Comparison of ENCODE assay signal across 22 cellular contexts in genomic region chr6:44842616-44843015, GRCh38.
A peak's percentile ranks its signal among the peaks of the same experiment; 100 is the strongest.
DNase-seq lines count a peak whose midpoint lies in the region; ATAC-seq, FAIRE-seq and TF ChIP-seq lines count a peak whose summit lies in the region.
"Had no signal": no experiment of that assay in that cellular context is flagged by ENCODE, and none has a peak within 500 bp of the region (broad histone marks: within the 10 kb centered on the region; RNA-seq: fewer than 3 reads in every experiment).

No MANE protein-coding gene starts in this region.

- intact Hi-C loops in left lung (cut with DNase I): no loop called here

- TF ChIP-seq EP300 in SK-N-SH (IDR thresholded peaks at IDR 0.05; ENCODE audit: borderline replicate concordance in 1 of 2, low read depth in 1 of 2, low read length in 1 of 2): no peak

- no peak overlapping the region for H3K4me3 ChIP-seq in SK-N-SH (ENCODE audit: low read depth in 2 of 2, low read length in 1 of 2)
- H3K4me3 ChIP-seq in bronchial epithelial cell (ENCODE audit: low read depth, low read length): no peak overlapping the region
- H3K4me3 ChIP-seq in left lung: no peak overlapping the region
- H3K4me3 ChIP-seq: BLaER1, HAP-1 had no signal

- H4K20me1 ChIP-seq in SK-N-SH (ENCODE audit: insufficient read depth): no peaks in the 10 kb centered on the region
- H4K20me1 ChIP-seq: BLaER1 had no signal

- FAIRE-seq in bronchial epithelial cell (lab: Jason Lieb, UNC): no peak
- FAIRE-seq: G401.6, GM12891, GM19239 had no signal

- no peaks in the 10 kb centered on the region for H3K9me2 ChIP-seq in SK-N-SH

- no peaks in the 10 kb centered on the region for H3K79me2 ChIP-seq in SK-N-SH (ENCODE audit: insufficient read depth)

- POLR2A ChIA-PET in SK-N-SH (lab: Yijun Ruan, JAX): no interaction called here

- no peak overlapping the region for H2AFZ ChIP-seq in SK-N-SH (ENCODE audit: low read depth)

- ATAC-seq in SK-N-SH treated with all-trans-retinoic acid at 6 μM for 48 hours (no peak), left lung (no peak)
- ATAC-seq: CD8-positive, alpha-beta T cell had no signal

- H3K36me3 ChIP-seq in SK-N-SH (replicated peaks in 1 of 2; ENCODE audit: control insufficient read depth in 1 of 2, insufficient read depth in 2 of 2, low read length in 1 of 2): no peaks in the 10 kb centered on the region
- no peaks in the 10 kb centered on the region for H3K36me3 ChIP-seq in bronchial epithelial cell (ENCODE audit: control insufficient read depth, insufficient read depth, low read length)
- no peaks in the 10 kb centered on the region for H3K36me3 ChIP-seq in left lung
- H3K36me3 ChIP-seq: BLaER1, HAP-1 had no signal

- H3K27ac ChIP-seq in SK-N-SH (ENCODE audit: low read depth in 2 of 2, low read length in 1 of 2) (no peak overlapping the region), left lung (no peak overlapping the region)
- H3K27ac ChIP-seq: 22Rv1, BLaER1, HL-60 had no signal

- no peak for DNase-seq in SK-N-SH
- DNase-seq in RKO (ENCODE audit: low spot score): peak; percentile 4
- DNase-seq in bronchial epithelial cell (ENCODE audit: low read depth): peak; percentile 7
- DNase-seq in foreskin melanocyte: peak; percentile 75
- no peak for DNase-seq in NCI-H1048 (lab: John Stamatoyannopoulos, UW)
- DNase-seq in left lung: no peak
- DNase-seq in NCI-H1105 treated with DMSO at 0.1 percent for 48 hours (lab: John Stamatoyannopoulos, UW): no peak
- DNase-seq: CD8-positive, alpha-beta T cell; COR-L47; DMS 273 treated with DMSO at 0.1 percent for 48 hours; DMS53; DND-41; EL; IMR-90 had no signal

- no peaks in the 10 kb centered on the region for H3K9me3 ChIP-seq in SK-N-SH
- no peaks in the 10 kb centered on the region for H3K9me3 ChIP-seq in left lung
- H3K9me3 ChIP-seq: BLaER1, HAP-1 had no signal

- WGBS in SK-N-SH (ENCODE audit: low lambda C conversion rate): 75% methylated on average over 3 of the region's 3 CpGs

- no peak for TF ChIP-seq RAD21 in SK-N-SH (IDR thresholded peaks at IDR 0.05; ENCODE audit: low read length)

- H3K9ac ChIP-seq in SK-N-SH: no peak overlapping the region
- H3K9ac ChIP-seq: BLaER1 had no signal

- H3K27me3 ChIP-seq in SK-N-SH (ENCODE audit: insufficient read depth): no peaks in the 10 kb centered on the region
- H3K27me3 ChIP-seq in bronchial epithelial cell (ENCODE audit: control insufficient read depth, insufficient read depth, low read length): no peaks in the 10 kb centered on the region
- H3K27me3 ChIP-seq in left lung: no peaks in the 10 kb centered on the region
- H3K27me3 ChIP-seq: BLaER1 had no signal

- H3K4me1 ChIP-seq in SK-N-SH (ENCODE audit: control insufficient read depth in 1 of 2, insufficient read depth in 2 of 2, low read depth in 1 of 2, low read length in 1 of 2) (no peaks in the 10 kb centered on the region), left lung (no peaks in the 10 kb centered on the region)
- H3K4me1 ChIP-seq: BLaER1, HAP-1 had no signal

- TF ChIP-seq CTCF in SK-N-SH (IDR thresholded peaks at IDR 0.05) (no peak), bronchial epithelial cell (IDR thresholded peaks at IDR 0.05; ENCODE audit: insufficient read depth, low read length, severe bottlenecking) (no peak), left lung (IDR thresholded peaks at IDR 0.05) (no peak)

- no peak overlapping the region for H3K4me2 ChIP-seq in SK-N-SH
- H3K4me2 ChIP-seq: BLaER1 had no signal

- H3F3A ChIP-seq in SK-N-SH (replicated peaks; ENCODE audit: insufficient read depth): no peaks in the 10 kb centered on the region

- CTCF ChIA-PET in SK-N-SH (lab: Yijun Ruan, JAX): no interaction called here

TF ChIP-seq in SK-N-SH treated with all-trans-retinoic acid at 6 μM for 48 hours, 23 proteins besides CTCF, POLR2A, EP300 and RAD21:
- peak; percentile 63; the same call in 1 of the 2 replicates for TF ChIP-seq ISL1 (CRISPR knock-in tag; IDR thresholded peaks at IDR 0.05)
- TF ChIP-seq, protein P1, sequence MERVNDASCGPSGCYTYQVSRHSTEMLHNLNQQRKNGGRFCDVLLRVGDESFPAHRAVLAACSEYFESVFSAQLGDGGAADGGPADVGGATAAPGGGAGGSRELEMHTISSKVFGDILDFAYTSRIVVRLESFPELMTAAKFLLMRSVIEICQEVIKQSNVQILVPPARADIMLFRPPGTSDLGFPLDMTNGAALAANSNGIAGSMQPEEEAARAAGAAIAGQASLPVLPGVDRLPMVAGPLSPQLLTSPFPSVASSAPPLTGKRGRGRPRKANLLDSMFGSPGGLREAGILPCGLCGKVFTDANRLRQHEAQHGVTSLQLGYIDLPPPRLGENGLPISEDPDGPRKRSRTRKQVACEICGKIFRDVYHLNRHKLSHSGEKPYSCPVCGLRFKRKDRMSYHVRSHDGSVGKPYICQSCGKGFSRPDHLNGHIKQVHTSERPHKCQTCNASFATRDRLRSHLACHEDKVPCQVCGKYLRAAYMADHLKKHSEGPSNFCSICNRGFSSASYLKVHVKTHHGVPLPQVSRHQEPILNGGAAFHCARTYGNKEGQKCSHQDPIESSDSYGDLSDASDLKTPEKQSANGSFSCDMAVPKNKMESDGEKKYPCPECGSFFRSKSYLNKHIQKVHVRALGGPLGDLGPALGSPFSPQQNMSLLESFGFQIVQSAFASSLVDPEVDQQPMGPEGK (CRISPR knock-in tag; IDR thresholded peaks at IDR 0.05; ENCODE audit: borderline replicate concordance): no peak
- TF ChIP-seq CSRNP3 (CRISPR knock-in tag; IDR thresholded peaks at IDR 0.05): no peak
- TF ChIP-seq OSR1 (CRISPR knock-in tag; IDR thresholded peaks at IDR 0.05): no peak
- no peak for TF ChIP-seq ZNF565 (CRISPR knock-in tag; conservative IDR thresholded peaks at IDR 0.05; ENCODE audit: low read depth)
- no peak for TF ChIP-seq ESRRG (CRISPR knock-in tag; IDR thresholded peaks at IDR 0.05)

TF ChIP-seq in SK-N-SH, 30 proteins besides CTCF, POLR2A, EP300 and RAD21:
- TF ChIP-seq PBX3 (IDR thresholded peaks at IDR 0.05) (no peak), TEAD4 (IDR thresholded peaks at IDR 0.05; ENCODE audit: borderline replicate concordance, insufficient read depth) (no peak)

Comparison
In these comparisons a context has a peak if more than half of its experiments do, and no peak if none do; other contexts are left out.
1. DNase-seq: peak in RKO (single experiment), bronchial epithelial cell (single experiment) and foreskin melanocyte (single experiment); none in SK-N-SH (single experiment), NCI-H1048 (single experiment), left lung (0 of 2) and NCI-H1105 treated with DMSO at 0.1 percent for 48 hours (single experiment).